Comparison of ENCODE assay signal across 19 cellular contexts in the genomic region with DNA sequence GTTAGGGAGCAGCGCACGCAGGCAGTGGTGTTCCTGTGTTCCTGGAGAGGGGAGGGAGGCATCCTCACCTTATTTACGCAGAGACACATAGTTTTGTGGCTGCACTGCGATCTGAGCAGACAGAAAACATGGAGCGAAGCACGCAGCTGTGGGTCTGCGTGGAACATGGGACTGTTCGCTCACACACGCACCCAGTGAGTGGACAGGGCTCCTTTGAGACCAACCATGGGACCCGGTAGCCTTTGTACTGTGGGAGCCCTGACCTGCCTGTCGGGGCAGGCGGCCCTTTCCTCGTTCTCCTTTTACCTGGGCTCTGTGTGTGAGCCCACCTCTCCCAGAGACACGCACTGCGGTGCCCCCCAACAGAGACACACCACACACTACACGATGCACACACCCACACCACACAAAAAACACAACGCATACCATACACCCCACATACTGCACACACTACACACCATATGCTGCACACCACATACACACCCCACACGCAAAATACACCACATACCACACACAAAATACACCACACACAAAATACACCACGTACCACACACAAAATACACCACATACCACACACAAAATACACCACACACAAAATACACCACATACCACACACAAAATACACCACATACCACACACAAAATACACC.
A peak's percentile ranks its signal among the peaks of the same experiment; 100 is the strongest.
DNase-seq lines count a peak whose midpoint lies in the region; ATAC-seq and TF ChIP-seq lines count a peak whose summit lies in the region.
"Had no signal": no experiment of that assay in that cellular context is flagged by ENCODE, and none has a peak within 500 bp of the region (broad histone marks: within the 10 kb centered on the region; RNA-seq: fewer than 3 reads in every experiment).

No MANE protein-coding gene starts in this region.

- no peak overlapping the region for H3K4me2 ChIP-seq in neural progenitor cell
- H3K4me2 ChIP-seq: SK-N-SH had no signal

- H3K27ac ChIP-seq in SK-N-MC (peak overlapping the region; percentile 74), neural progenitor cell (no peak overlapping the region)
- no peak overlapping the region for H3K27ac ChIP-seq in naive thymus-derived CD4-positive, alpha-beta T cell (ENCODE audit: low read depth, low read length)
- H3K27ac ChIP-seq: colonic mucosa, stomach had no signal

- H3K27me3 Mint-ChIP-seq in neural progenitor cell (ENCODE audit: insufficient read depth, low read depth), result no peaks in the 10 kb centered on the region
- peaks cover 3 to 21% (median 13%) of the 10 kb centered on the region in 5 donors for H3K27me3 Mint-ChIP-seq in naive thymus-derived CD4-positive, alpha-beta T cell

- POLR2A ChIA-PET in naive thymus-derived CD4-positive, alpha-beta T cell (lab: Charles Lee), result no interaction called here

- H3K36me3 ChIP-seq in SK-N-MC (ENCODE audit: insufficient read depth, low read length) (peaks cover 32% of the 10 kb centered on the region), neural progenitor cell (no peaks in the 10 kb centered on the region)
- no peaks in the 10 kb centered on the region for H3K36me3 ChIP-seq in naive thymus-derived CD4-positive, alpha-beta T cell (ENCODE audit: control insufficient read depth in 2 of 3, insufficient read depth in 3 of 3, low read length in 3 of 3)
- H3K36me3 ChIP-seq: colonic mucosa, stomach had no signal

- peaks cover 73% of the 10 kb centered on the region for H3F3A ChIP-seq in neural progenitor cell (ENCODE audit: low read depth)

- H3K4me1 Mint-ChIP-seq in neural progenitor cell, result peaks cover 25% of the 10 kb centered on the region
- peaks cover 0 to 5% (median 0%) of the 10 kb centered on the region in 7 donors for H3K4me1 Mint-ChIP-seq in naive thymus-derived CD4-positive, alpha-beta T cell
- H3K4me1 Mint-ChIP-seq: activated naive CD4-positive, alpha-beta T cell treated with anti-CD3 and anti-CD28 coated beads, Interleukin-2, amount 50 U/mL, for 24 hours had no signal

- ATAC-seq in GM21576 (IDR thresholded peaks at IDR 0.05; ENCODE audit: unreplicated experiment), result no peak
- no peak for ATAC-seq in naive thymus-derived CD4-positive, alpha-beta T cell
- ATAC-seq: activated CD4-positive, CD25-positive, alpha-beta regulatory T cell treated with anti-CD3 and anti-CD28 coated beads, Interleukin-2, amount 50 U/mL, for 24 hours had no signal

- no peak overlapping the region for H3K27ac Mint-ChIP-seq in neural progenitor cell
- no peak overlapping the region for H3K27ac Mint-ChIP-seq in naive thymus-derived CD4-positive, alpha-beta T cell
- H3K27ac Mint-ChIP-seq: activated naive CD4-positive, alpha-beta T cell treated with anti-CD3 and anti-CD28 coated beads, Interleukin-2, amount 50 U/mL, for 24 hours had no signal

- H3K4me3 Mint-ChIP-seq in neural progenitor cell, result no peak overlapping the region
- H3K4me3 Mint-ChIP-seq in naive thymus-derived CD4-positive, alpha-beta T cell, result no peak overlapping the region
- H3K4me3 Mint-ChIP-seq: activated naive CD4-positive, alpha-beta T cell treated with anti-CD3 and anti-CD28 coated beads, Interleukin-2, amount 50 U/mL, for 24 hours had no signal

- H3K9ac ChIP-seq in SK-N-MC (ENCODE audit: insufficient read length) (no peak overlapping the region), neural progenitor cell (no peak overlapping the region)
- H3K9ac ChIP-seq: SK-N-SH had no signal

- no peaks in the 10 kb centered on the region for H3K36me3 Mint-ChIP-seq in neural progenitor cell
- H3K36me3 Mint-ChIP-seq in naive thymus-derived CD4-positive, alpha-beta T cell, result no peaks in the 10 kb centered on the region
- H3K36me3 Mint-ChIP-seq: activated naive CD4-positive, alpha-beta T cell treated with anti-CD3 and anti-CD28 coated beads, Interleukin-2, amount 50 U/mL, for 24 hours had no signal

- CTCF ChIA-PET in naive thymus-derived CD4-positive, alpha-beta T cell (lab: Charles Lee), result no interaction called here

- no peak overlapping the region for H3K4me3 ChIP-seq in SK-N-MC
- H3K4me3 ChIP-seq in neural progenitor cell, result no peak overlapping the region
- H3K4me3 ChIP-seq in naive thymus-derived CD4-positive, alpha-beta T cell (ENCODE audit: low read length), result no peak overlapping the region
- H3K4me3 ChIP-seq: colonic mucosa, stomach had no signal

- no peaks in the 10 kb centered on the region for H3K9me3 Mint-ChIP-seq in neural progenitor cell
- H3K9me3 Mint-ChIP-seq in naive thymus-derived CD4-positive, alpha-beta T cell, result no peaks in the 10 kb centered on the region
- H3K9me3 Mint-ChIP-seq: activated naive CD4-positive, alpha-beta T cell treated with anti-CD3 and anti-CD28 coated beads, Interleukin-2, amount 50 U/mL, for 24 hours had no signal

- H3K27me3 ChIP-seq in neural progenitor cell, result no peaks in the 10 kb centered on the region
- H3K27me3 ChIP-seq in naive thymus-derived CD4-positive, alpha-beta T cell (ENCODE audit: control insufficient read depth in 2 of 2, insufficient read depth in 2 of 2, low read length in 2 of 2), result no peaks in the 10 kb centered on the region

- H3K79me2 ChIP-seq in neural progenitor cell (ENCODE audit: low read depth), result peaks cover 86% of the 10 kb centered on the region

- intact Hi-C loops in naive thymus-derived CD4-positive, alpha-beta T cell (cut with micrococcal nuclease), result no loop called here

- peak; percentile 27 for DNase-seq in NCI-H2171 treated with DMSO at 0.1 percent for 48 hours (lab: John Stamatoyannopoulos, UW)
- DNase-seq in NCI-H2171 (lab: John Stamatoyannopoulos, UW), result no peak
- peak; percentile 21 for DNase-seq in ELF-1 (ENCODE audit: low read depth, low spot score)
- no peak for DNase-seq in SK-N-MC (ENCODE audit: low read depth, low spot score)
- peak; percentile 47 for DNase-seq in neural progenitor cell (ENCODE audit: low spot score)
- no peak for DNase-seq in DMS153 (lab: John Stamatoyannopoulos, UW)
- DNase-seq in naive thymus-derived CD4-positive, alpha-beta T cell, result no peak
- DNase-seq: ACHN; activated CD8-positive, alpha-beta memory T cell treated with anti-CD3 and anti-CD28 coated beads for 24 hours; colonic mucosa; HCEC 1CT; mammary epithelial cell; NCI-H187; SK-N-SH; stimulated activated CD4-positive, alpha-beta T cell treated with anti-CD3 and anti-CD28 coated beads, Interleukin-2, amount 100 ng/mL, for 24 hours; stomach had no signal

- no peaks in the 10 kb centered on the region for H3K9me3 ChIP-seq in SK-N-MC (ENCODE audit: low read depth, low read length)
- no peaks in the 10 kb centered on the region for H3K9me3 ChIP-seq in neural progenitor cell (ENCODE audit: low read depth)
- no peaks in the 10 kb centered on the region for H3K9me3 ChIP-seq in naive thymus-derived CD4-positive, alpha-beta T cell (ENCODE audit: control insufficient read depth in 2 of 3, low read length in 3 of 3)
- H3K9me3 ChIP-seq: colonic mucosa, SK-N-SH, stomach had no signal

- peaks cover 35% of the 10 kb centered on the region for H3K4me1 ChIP-seq in neural progenitor cell
- H3K4me1 ChIP-seq in naive thymus-derived CD4-positive, alpha-beta T cell (ENCODE audit: control insufficient read depth in 2 of 2, insufficient read depth in 2 of 2, low read length in 2 of 2), result no peaks in the 10 kb centered on the region
- H3K4me1 ChIP-seq: colonic mucosa had no signal

- no peak overlapping the region for H2AFZ ChIP-seq in neural progenitor cell (replicated peaks)

- TF ChIP-seq CTCF in neural progenitor cell (IDR thresholded peaks at IDR 0.05), result no peak

- peaks cover 68% of the 10 kb centered on the region for H4K20me1 ChIP-seq in neural progenitor cell (ENCODE audit: low read depth)

Comparison
In these comparisons a context has a peak if more than half of its experiments do, and no peak if none do; other contexts are left out.
1. DNase-seq: peak in NCI-H2171 treated with DMSO at 0.1 percent for 48 hours (single experiment), ELF-1 (single experiment) and neural progenitor cell (single experiment); none in NCI-H2171 (single experiment), SK-N-MC (single experiment), DMS153 (single experiment) and naive thymus-derived CD4-positive, alpha-beta T cell (0 of 9).